In genomic region chr2:108593547-108594098, GRCh38 we compare ENCODE assay signal across 8 cellular contexts. TPM values are rescaled to one million over a fixed set of nuclear protein-coding genes. Genes with fewer than 3 reads are reported as not detected.
A peak's percentile ranks its signal among the peaks of the same experiment; 100 is the strongest.
DNase-seq lines count a peak whose midpoint lies in the region; ATAC-seq and TF ChIP-seq lines count a peak whose summit lies in the region.

No MANE protein-coding gene starts in this region.

- no peak for TF ChIP-seq CTCF in WTC11 (IDR thresholded peaks at IDR 0.05)
- no peak for TF ChIP-seq CTCF in right atrium auricular region (IDR thresholded peaks at IDR 0.05)
- peak in 3 of 6 experiments; percentile 9 to 14 (median 13) for TF ChIP-seq CTCF in upper lobe of left lung (IDR thresholded peaks at IDR 0.05)

- no peak overlapping the region for H3K4me3 ChIP-seq in right atrium auricular region
- H3K4me3 ChIP-seq in upper lobe of left lung, result no peak overlapping the region

- no peaks in the 10 kb centered on the region for H3K36me3 Mint-ChIP-seq in stimulated activated naive CD8-positive, alpha-beta T cell treated with anti-CD3 and anti-CD28 coated beads, Interleukin-15, Interleukin-2, amounts not matched to agents 100 ng/mL and 50 ng/mL, for 24 hours (ENCODE audit: low read depth)
- H3K36me3 Mint-ChIP-seq in WTC11, result no peaks in the 10 kb centered on the region

- no peaks in the 10 kb centered on the region for H3K9me3 Mint-ChIP-seq in stimulated activated naive CD8-positive, alpha-beta T cell treated with anti-CD3 and anti-CD28 coated beads, Interleukin-15, Interleukin-2, amounts not matched to agents 100 ng/mL and 50 ng/mL, for 24 hours
- H3K9me3 Mint-ChIP-seq in stimulated activated naive CD8-positive, alpha-beta T cell treated with anti-CD3 and anti-CD28 coated beads, Interleukin-15, amount 100 ng/mL, for 72 hours, result no peaks in the 10 kb centered on the region
- H3K9me3 Mint-ChIP-seq in WTC11, result peaks cover 5% of the 10 kb centered on the region

- CTCF ChIA-PET in WTC11 (lab: Charles Lee), result interaction anchor here (0.6 to 3.9 kb wide), 7 partner anchors 9 to 60 kb away, joined by 3 to 40 read pairs (median 4); no protein-coding TSS in a partner anchor

- H3K27me3 ChIP-seq in right atrium auricular region, result no peaks in the 10 kb centered on the region
- H3K27me3 ChIP-seq in upper lobe of left lung, result no peaks in the 10 kb centered on the region

- DNase-seq in stimulated activated naive CD8-positive, alpha-beta T cell treated with anti-CD3 and anti-CD28 coated beads, Interleukin-15, amount 100 ng/mL, for 72 hours, result no peak
- DNase-seq in WTC11 (ENCODE audit: low spot score) (no peak), right atrium auricular region (ENCODE audit: low spot score) (no peak), upper lobe of left lung (no peak), epidermal melanocyte (ENCODE audit: insufficient read length, low spot score) (no peak), NCI-H345 treated with DMSO at 0.1 percent for 48 hours (lab: John Stamatoyannopoulos, UW; ENCODE audit: unreplicated experiment) (no peak)
- DNase-seq in activated CD8-positive, alpha-beta memory T cell treated with anti-CD3 and anti-CD28 coated beads, Interleukin-2, amount 50 U/mL, for 48 hours, result no peak

- H3K27ac Mint-ChIP-seq in stimulated activated naive CD8-positive, alpha-beta T cell treated with anti-CD3 and anti-CD28 coated beads, Interleukin-15, Interleukin-2, amounts not matched to agents 100 ng/mL and 50 ng/mL, for 24 hours, result peak overlapping the region; percentile 92
- H3K27ac Mint-ChIP-seq in stimulated activated naive CD8-positive, alpha-beta T cell treated with anti-CD3 and anti-CD28 coated beads, Interleukin-15, amount 100 ng/mL, for 72 hours, result no peak overlapping the region
- no peak overlapping the region; the same call in 1 of the 2 replicates for H3K27ac Mint-ChIP-seq in WTC11

- H3K9me3 ChIP-seq in right atrium auricular region (no peaks in the 10 kb centered on the region), upper lobe of left lung (no peaks in the 10 kb centered on the region)

- no peak for TF ChIP-seq EP300 in upper lobe of left lung (IDR thresholded peaks at IDR 0.05)

- H3K27me3 Mint-ChIP-seq in stimulated activated naive CD8-positive, alpha-beta T cell treated with anti-CD3 and anti-CD28 coated beads, Interleukin-15, Interleukin-2, amounts not matched to agents 100 ng/mL and 50 ng/mL, for 24 hours, result no peaks in the 10 kb centered on the region
- H3K27me3 Mint-ChIP-seq in stimulated activated naive CD8-positive, alpha-beta T cell treated with anti-CD3 and anti-CD28 coated beads, Interleukin-15, amount 100 ng/mL, for 72 hours, result no peaks in the 10 kb centered on the region
- H3K27me3 Mint-ChIP-seq in WTC11 (ENCODE audit: low read depth), result no peaks in the 10 kb centered on the region

- POLR2A ChIA-PET in WTC11 (lab: Charles Lee), result interaction anchor here (0.6 to 1.4 kb wide), 2 partner anchors 13 to 15 kb away, joined by 3 to 5 read pairs; no protein-coding TSS in a partner anchor

- peak overlapping the region; percentile 74 for H3K4me3 Mint-ChIP-seq in stimulated activated naive CD8-positive, alpha-beta T cell treated with anti-CD3 and anti-CD28 coated beads, Interleukin-15, Interleukin-2, amounts not matched to agents 100 ng/mL and 50 ng/mL, for 24 hours
- H3K4me3 Mint-ChIP-seq in stimulated activated naive CD8-positive, alpha-beta T cell treated with anti-CD3 and anti-CD28 coated beads, Interleukin-15, amount 100 ng/mL, for 72 hours, result peak overlapping the region in 1 of 2 donors; percentile 79
- no peak overlapping the region for H3K4me3 Mint-ChIP-seq in WTC11

- H3K4me1 ChIP-seq in right atrium auricular region (peaks cover 0 to 50% of the 10 kb centered on the region in 2 donors), upper lobe of left lung (peaks cover 20 to 57% (median 38%) of the 10 kb centered on the region in 4 donors)

- peaks cover 82% of the 10 kb centered on the region for H3K4me1 Mint-ChIP-seq in stimulated activated naive CD8-positive, alpha-beta T cell treated with anti-CD3 and anti-CD28 coated beads, Interleukin-15, Interleukin-2, amounts not matched to agents 100 ng/mL and 50 ng/mL, for 24 hours (ENCODE audit: low read depth)
- H3K4me1 Mint-ChIP-seq in stimulated activated naive CD8-positive, alpha-beta T cell treated with anti-CD3 and anti-CD28 coated beads, Interleukin-15, amount 100 ng/mL, for 72 hours, result peaks cover 75% of the 10 kb centered on the region
- H3K4me1 Mint-ChIP-seq in WTC11, result peaks cover 35% of the 10 kb centered on the region

- no peaks in the 10 kb centered on the region for H3K36me3 ChIP-seq in right atrium auricular region
- no peaks in the 10 kb centered on the region for H3K36me3 ChIP-seq in upper lobe of left lung

- no peak for TF ChIP-seq POLR2A in upper lobe of left lung (IDR thresholded peaks at IDR 0.05)

- H3K27ac ChIP-seq in right atrium auricular region (peak overlapping the region; percentile 68 to 82), upper lobe of left lung (peak overlapping the region; percentile 60 to 72 (median 66))

- ATAC-seq in stimulated activated naive CD8-positive, alpha-beta T cell treated with anti-CD3 and anti-CD28 coated beads, Interleukin-15, amount 100 ng/mL, for 72 hours, result no peak
- ATAC-seq in WTC11 (peak; percentile 40), upper lobe of left lung (ENCODE audit: low FRiP score in 2 of 2) (peak in 1 of 2 donors; percentile 70)

TF ChIP-seq in WTC11, 78 proteins besides CTCF, POLR2A, EP300 and RAD21:
- TF ChIP-seq, protein P1, sequence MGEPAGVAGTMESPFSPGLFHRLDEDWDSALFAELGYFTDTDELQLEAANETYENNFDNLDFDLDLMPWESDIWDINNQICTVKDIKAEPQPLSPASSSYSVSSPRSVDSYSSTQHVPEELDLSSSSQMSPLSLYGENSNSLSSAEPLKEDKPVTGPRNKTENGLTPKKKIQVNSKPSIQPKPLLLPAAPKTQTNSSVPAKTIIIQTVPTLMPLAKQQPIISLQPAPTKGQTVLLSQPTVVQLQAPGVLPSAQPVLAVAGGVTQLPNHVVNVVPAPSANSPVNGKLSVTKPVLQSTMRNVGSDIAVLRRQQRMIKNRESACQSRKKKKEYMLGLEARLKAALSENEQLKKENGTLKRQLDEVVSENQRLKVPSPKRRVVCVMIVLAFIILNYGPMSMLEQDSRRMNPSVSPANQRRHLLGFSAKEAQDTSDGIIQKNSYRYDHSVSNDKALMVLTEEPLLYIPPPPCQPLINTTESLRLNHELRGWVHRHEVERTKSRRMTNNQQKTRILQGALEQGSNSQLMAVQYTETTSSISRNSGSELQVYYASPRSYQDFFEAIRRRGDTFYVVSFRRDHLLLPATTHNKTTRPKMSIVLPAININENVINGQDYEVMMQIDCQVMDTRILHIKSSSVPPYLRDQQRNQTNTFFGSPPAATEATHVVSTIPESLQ (CRISPR knock-in tag; IDR thresholded peaks at IDR 0.05), result no peak

RNA-seq across cellular contexts. Expression of gene LIMS1, which starts 59.4 kb away (rescaled TPM):
- total RNA-seq in WTC11 (2021) (40.7 to 50.6 TPM (median 43.4 TPM) in 3 replicates), right atrium auricular region (100 to 1,000 TPM in 1 of 2 donors, 10 to 100 TPM in 1; 66.7 to 106 TPM), upper lobe of left lung (100 to 1,000 TPM in 1 of 6 donors, 10 to 100 TPM in 5; 51.3 to 148 (median 87.7) TPM)
